20 cellular contexts compared by ENCODE assay signal in genomic region chr2:203975912-203976311, GRCh38. TPM values are rescaled to one million over a fixed set of nuclear protein-coding genes. Genes with fewer than 3 reads are reported as not detected.
DNase-seq lines count a peak whose midpoint lies in the region; ATAC-seq, FAIRE-seq and TF ChIP-seq lines count a peak whose summit lies in the region.
"Had no signal": no experiment of that assay in that cellular context is flagged by ENCODE, and none has a peak within 500 bp of the region (broad histone marks: within the 10 kb centered on the region; RNA-seq: fewer than 3 reads in every experiment).

No MANE protein-coding gene starts in this region.

- H4K20me1 ChIP-seq in H9 (ENCODE audit: control insufficient read depth, insufficient read depth, insufficient read length) = no peaks in the 10 kb centered on the region
- H4K20me1 ChIP-seq in H1 (replicated peaks in 1 of 2; ENCODE audit: control insufficient read depth in 1 of 2, insufficient read depth in 2 of 2, low read length in 2 of 2) = no peaks in the 10 kb centered on the region

- peak overlapping the region; percentile 32 for H2AFZ ChIP-seq in H9 (ENCODE audit: low read length)
- peak overlapping the region; percentile 62 for H2AFZ ChIP-seq in H1 (ENCODE audit: low read length)
- H2AFZ ChIP-seq in trophoblast cell (ENCODE audit: insufficient read depth, low read length, poor library complexity) = no peak overlapping the region
- H2AFZ ChIP-seq: GM23248 had no signal

- H3K27me3 ChIP-seq in H9 (ENCODE audit: insufficient read depth, low read length) (no peaks in the 10 kb centered on the region), H1 (replicated peaks in 1 of 4; ENCODE audit: control insufficient read depth in 3 of 4, extremely low read depth in 1 of 4, insufficient read depth in 3 of 4, low read length in 3 of 4) (no peaks in the 10 kb centered on the region), trophoblast cell (ENCODE audit: insufficient read depth, low read length) (no peaks in the 10 kb centered on the region)

- H3K9me3 ChIP-seq in H9 (ENCODE audit: control insufficient read depth, low read depth, low read length) (no peaks in the 10 kb centered on the region), H1 (ENCODE audit: insufficient read depth in 2 of 2, low read depth in 1 of 2, low read length in 1 of 2) (no peaks in the 10 kb centered on the region), trophoblast cell (ENCODE audit: insufficient read depth, low read depth, low read length) (no peaks in the 10 kb centered on the region)

- H2BK20ac ChIP-seq in H9 (ENCODE audit: low read depth, low read length, poor library complexity, severe bottlenecking) (no peak overlapping the region), H1 (ENCODE audit: low read length) (no peak overlapping the region)

- H4K8ac ChIP-seq in H9 (replicated peaks; ENCODE audit: insufficient read length, low read depth, low read length) (no peak overlapping the region), H1 (ENCODE audit: extremely low read depth, insufficient read depth, low read length) (no peak overlapping the region), trophoblast cell (ENCODE audit: low read depth, low read length) (no peak overlapping the region)

- H3K9ac ChIP-seq in H9 (ENCODE audit: extremely low read depth, insufficient read length, low read length) (no peak overlapping the region), H1 (replicated peaks in 1 of 4; ENCODE audit: extremely low read depth in 1 of 4, low read depth in 3 of 4, low read length in 3 of 4) (no peak overlapping the region), trophoblast cell (ENCODE audit: low read length) (no peak overlapping the region)
- H3K9ac ChIP-seq: GM23248 had no signal

- H3K4me3 ChIP-seq in H1 (ENCODE audit: extremely low read depth in 1 of 4, insufficient read depth in 2 of 4, low read depth in 3 of 4, low read length in 4 of 4) (no peak overlapping the region), trophoblast cell (ENCODE audit: low read depth, low read length) (no peak overlapping the region)
- H3K4me3 ChIP-seq: GM12878, GM23248 had no signal

- H3K27ac Mint-ChIP-seq in H9 = peak overlapping the region in 1 of 3 experiments; percentile 86; a peak in 3 of 7 replicates
- H3K27ac Mint-ChIP-seq in activated CD4-positive, alpha-beta T cell treated with anti-CD3 and anti-CD28 coated beads, Interleukin-2, amount 10 ng/mL, durations not matched to agents 7 days and 5 days = no peak overlapping the region
- H3K27ac Mint-ChIP-seq: CD4-positive, alpha-beta memory T cell had no signal

- FAIRE-seq in H1 (lab: Jason Lieb, UNC) = no peak
- FAIRE-seq: GM12878, GM19239, H54 had no signal

- H2BK120ac ChIP-seq in H9 (ENCODE audit: low read depth, low read length, poor library complexity, severe bottlenecking) = no peak overlapping the region
- H2BK120ac ChIP-seq in H1 (replicated peaks; ENCODE audit: low read depth, low read length) = no peak overlapping the region
- H2BK120ac ChIP-seq in trophoblast cell (ENCODE audit: insufficient read depth, low read length, poor library complexity) = no peak overlapping the region

- H3K56ac ChIP-seq in H9 (ENCODE audit: insufficient read length, low read depth, low read length) (no peak overlapping the region), H1 (replicated peaks; ENCODE audit: insufficient read length, low read depth, low read length) (no peak overlapping the region)

- CTCF ChIA-PET in H1 (lab: Charles Lee; ENCODE audit: partially characterized antibody) = interaction anchor here (0.6 to 1.5 kb wide), 3 partner anchors 8 to 754 kb away, joined by 3 to 5 read pairs (median 5); no protein-coding TSS in a partner anchor
- CTCF ChIA-PET in activated CD4-positive, alpha-beta T cell treated with anti-CD3 and anti-CD28 coated beads, Interleukin-2, amount 10 ng/mL, durations not matched to agents 7 days and 5 days (lab: Charles Lee) = interaction anchor here (0.6 to 1.5 kb wide), 7 partner anchors 11 to 47 kb away, joined by 3 to 5 read pairs (median 3); no protein-coding TSS in a partner anchor

- TF ChIP-seq CTCF in H9 (conservative IDR thresholded peaks at IDR 0.05) = no peak
- TF ChIP-seq CTCF in H1 (IDR thresholded peaks at IDR 0.05; ENCODE audit: control extremely low read depth in 1 of 3, insufficient read depth in 1 of 3, low read depth in 1 of 3, low read length in 3 of 3) = no peak

- ATAC-seq in activated CD4-positive, CD25-positive, alpha-beta regulatory T cell treated with anti-CD3 and anti-CD28 coated beads, Interleukin-2, amount 50 U/mL, for 24 hours = no peak
- ATAC-seq: GM12878 had no signal

- POLR2A ChIA-PET in H1 (lab: Charles Lee; ENCODE audit: partially characterized antibody) = interaction anchor here (1.1 kb wide), 1 partner anchor 24 kb away, joined by 3 read pairs; no protein-coding TSS in a partner anchor
- POLR2A ChIA-PET in activated CD4-positive, alpha-beta T cell treated with anti-CD3 and anti-CD28 coated beads, Interleukin-2, amount 10 ng/mL, durations not matched to agents 7 days and 5 days (lab: Charles Lee) = no interaction called here

- TF ChIP-seq RAD21 in H1 (IDR thresholded peaks at IDR 0.05 in 1 of 2, conservative IDR thresholded peaks at IDR 0.05 in 1 of 2; ENCODE audit: low read depth in 2 of 2, low read length in 2 of 2) = no peak

- H3K27me3 Mint-ChIP-seq in H9 (ENCODE audit: low read depth) = 0 out of 2 replicates have a peak, but pooled peaks cover 2% of the 10 kb centered on the region
- H3K27me3 Mint-ChIP-seq in activated CD4-positive, alpha-beta T cell treated with anti-CD3 and anti-CD28 coated beads, Interleukin-2, amount 10 ng/mL, durations not matched to agents 7 days and 5 days = peaks cover 4% of the 10 kb centered on the region
- H3K27me3 Mint-ChIP-seq: CD4-positive, alpha-beta memory T cell had no signal

- H3K4me2 ChIP-seq in H9 (ENCODE audit: insufficient read depth, insufficient read length, low read length) = no peak overlapping the region
- H3K4me2 ChIP-seq in H1 (ENCODE audit: insufficient read depth in 1 of 2, low read depth in 2 of 2, low read length in 2 of 2) = no peak overlapping the region; a peak in 1 of 4 replicates
- H3K4me2 ChIP-seq in trophoblast cell (ENCODE audit: low read length) = no peak overlapping the region

- H3K18ac ChIP-seq in H9 (ENCODE audit: insufficient read length, low read depth, low read length) (no peak overlapping the region), H1 (ENCODE audit: extremely low read depth, low read length) (no peak overlapping the region), trophoblast cell (ENCODE audit: low read length) (no peak overlapping the region)

- no peak overlapping the region for H3K14ac ChIP-seq in H9 (ENCODE audit: insufficient read depth, low read length)
- no peak overlapping the region for H3K14ac ChIP-seq in H1 (ENCODE audit: insufficient read length)
- H3K14ac ChIP-seq in trophoblast cell (ENCODE audit: low read length) = no peak overlapping the region

- no peaks in the 10 kb centered on the region for H3K36me3 Mint-ChIP-seq in H9 (ENCODE audit: insufficient read depth in 1 of 3, low read depth in 3 of 3)
- peaks cover 2% of the 10 kb centered on the region for H3K36me3 Mint-ChIP-seq in activated CD4-positive, alpha-beta T cell treated with anti-CD3 and anti-CD28 coated beads, Interleukin-2, amount 10 ng/mL, durations not matched to agents 7 days and 5 days (ENCODE audit: low read depth)
- H3K36me3 Mint-ChIP-seq: CD4-positive, alpha-beta memory T cell had no signal

- H3K23me2 ChIP-seq in H9 (ENCODE audit: insufficient read length, low read depth, low read length, poor library complexity, severe bottlenecking) (no peaks in the 10 kb centered on the region), H1 (ENCODE audit: low read depth, low read length) (no peaks in the 10 kb centered on the region)

- H3K79me1 ChIP-seq in H9 (ENCODE audit: insufficient read depth, low read depth, low read length, poor library complexity, severe bottlenecking) (no peaks in the 10 kb centered on the region), H1 (ENCODE audit: low read depth, low read length) (no peaks in the 10 kb centered on the region), trophoblast cell (ENCODE audit: low read length) (no peaks in the 10 kb centered on the region)

- no CpG with 5 or more reads among the region's 2 CpGs for WGBS in H9 (ENCODE audit: extremely low coverage, insufficient read length, low lambda C conversion rate)
- 51% methylated on average over 2 of the region's 2 CpGs; no CpG with 5 or more reads in 1 of the 2 experiments for WGBS in H1 (ENCODE audit: extremely low coverage in 1 of 2, insufficient coverage in 1 of 2, insufficient read length in 1 of 2, insufficient replicate concordance in 2 of 2, low coverage in 1 of 2, low lambda C conversion rate in 2 of 2, missing lambda C conversion rate in 1 of 2), 2 experiments
- no CpG with 5 or more reads among the region's 2 CpGs for WGBS in trophoblast cell (ENCODE audit: extremely low coverage, insufficient coverage, insufficient read length)

- H4K5ac ChIP-seq in H9 (ENCODE audit: insufficient read length, low read depth, low read length) (no peak overlapping the region), H1 (ENCODE audit: insufficient read length, low read depth, low read length) (no peak overlapping the region)

- H3K4ac ChIP-seq in H9 (ENCODE audit: low read depth, low read length) (no peak overlapping the region), H1 (replicated peaks; ENCODE audit: insufficient read length, low read depth, low read length) (no peak overlapping the region), trophoblast cell (ENCODE audit: low read depth, low read length) (no peak overlapping the region)

- H3K4me1 Mint-ChIP-seq in H9 = peaks cover 11 to 15% of the 10 kb centered on the region in 2 experiments
- peaks cover 7% of the 10 kb centered on the region for H3K4me1 Mint-ChIP-seq in activated CD4-positive, alpha-beta T cell treated with anti-CD3 and anti-CD28 coated beads, Interleukin-2, amount 10 ng/mL, durations not matched to agents 7 days and 5 days
- H3K4me1 Mint-ChIP-seq: CD4-positive, alpha-beta memory T cell had no signal

- TF ChIP-seq POLR2A in H1 (IDR thresholded peaks at IDR 0.05; ENCODE audit: control extremely low read depth in 1 of 2, low read depth in 2 of 2, low read length in 2 of 2) = no peak

- H3K79me2 ChIP-seq in H9 (ENCODE audit: insufficient read depth, low read length) (no peaks in the 10 kb centered on the region), H1 (ENCODE audit: control insufficient read depth in 1 of 2, insufficient read depth in 2 of 2, low read length in 2 of 2) (no peaks in the 10 kb centered on the region), trophoblast cell (ENCODE audit: control insufficient read depth, insufficient read depth, low read length, poor library complexity) (no peaks in the 10 kb centered on the region)

- H3T11ph ChIP-seq in H9 (ENCODE audit: low read length) = no peak overlapping the region

- H3K27ac ChIP-seq in H9 (ENCODE audit: insufficient read length, low read depth, low read length) (no peak overlapping the region), H1 (ENCODE audit: low read depth, low read length) (no peak overlapping the region), trophoblast cell (ENCODE audit: low read depth, low read length) (no peak overlapping the region)
- H3K27ac ChIP-seq: GM23248 had no signal

- H3K36me3 ChIP-seq in H1 (ENCODE audit: control insufficient read depth in 2 of 4, insufficient read depth in 4 of 4, low read length in 3 of 4) = no peaks in the 10 kb centered on the region
- H3K36me3 ChIP-seq in trophoblast cell (ENCODE audit: control insufficient read depth in 1 of 2, insufficient read depth in 2 of 2, low read length in 2 of 2) = no peaks in the 10 kb centered on the region

- no peaks in the 10 kb centered on the region for H3K9me3 Mint-ChIP-seq in H9
- peaks cover 9% of the 10 kb centered on the region for H3K9me3 Mint-ChIP-seq in activated CD4-positive, alpha-beta T cell treated with anti-CD3 and anti-CD28 coated beads, Interleukin-2, amount 10 ng/mL, durations not matched to agents 7 days and 5 days

- TF ChIP-seq EP300 in H1 (IDR thresholded peaks at IDR 0.05; ENCODE audit: borderline replicate concordance in 1 of 2, low read depth in 2 of 2, low read length in 2 of 2) = no peak

- H2AK5ac ChIP-seq in H9 (ENCODE audit: insufficient read length, low read length) = no peak overlapping the region
- H2AK5ac ChIP-seq in H1 (ENCODE audit: low read depth, low read length) = no peak overlapping the region
- no peak overlapping the region for H2AK5ac ChIP-seq in trophoblast cell (ENCODE audit: low read length)

- H2BK15ac ChIP-seq in H9 (ENCODE audit: low read depth, low read length) (no peak overlapping the region), H1 (ENCODE audit: low read length) (no peak overlapping the region)

- DNase-seq in H9 (no peak), H1 (ENCODE audit: low read depth in 1 of 2, low spot score in 2 of 2) (no peak), trophoblast cell (peak; percentile 40 to 79), OCI-M1 (lab: John Stamatoyannopoulos, UW) (no peak)
- DNase-seq in activated CD4-positive, alpha-beta T cell treated with anti-CD3 and anti-CD28 coated beads, Interleukin-2, amount 10 ng/mL, durations not matched to agents 7 days and 5 days = no peak
- DNase-seq: C1 segment of cervical spinal cord; Calu3; CD4-positive, alpha-beta memory T cell; COR-L47; EL; GDM1; GM23248; HCEC 1CT had no signal

- no peak overlapping the region for H3K4me3 Mint-ChIP-seq in H9
- H3K4me3 Mint-ChIP-seq in activated CD4-positive, alpha-beta T cell treated with anti-CD3 and anti-CD28 coated beads, Interleukin-2, amount 10 ng/mL, durations not matched to agents 7 days and 5 days = no peak overlapping the region
- H3K4me3 Mint-ChIP-seq: CD4-positive, alpha-beta memory T cell had no signal

- H2BK5ac ChIP-seq in H9 (ENCODE audit: insufficient read length, low read length) (no peak overlapping the region), H1 (ENCODE audit: low read depth, low read length) (no peak overlapping the region), trophoblast cell (ENCODE audit: low read depth, low read length, poor library complexity) (no peak overlapping the region)

- no peak overlapping the region for H2BK12ac ChIP-seq in H9 (ENCODE audit: insufficient read length, low read depth, low read length)
- H2BK12ac ChIP-seq in H1 (ENCODE audit: low read depth, low read length) = no peak overlapping the region
- H2BK12ac ChIP-seq in trophoblast cell (ENCODE audit: low read length) = no peak overlapping the region

- H4K91ac ChIP-seq in H9 (ENCODE audit: insufficient read length, low read depth, low read length) (no peak overlapping the region), H1 (replicated peaks; ENCODE audit: insufficient read length, low read length) (no peak overlapping the region), trophoblast cell (ENCODE audit: low read depth, low read length) (no peak overlapping the region)

- no peak overlapping the region for H4K12ac ChIP-seq in trophoblast cell (ENCODE audit: low read depth, low read length)

- no peak overlapping the region for H3K23ac ChIP-seq in H9 (ENCODE audit: insufficient read length, low read depth, low read length)
- no peak overlapping the region for H3K23ac ChIP-seq in H1 (ENCODE audit: insufficient read length)
- H3K23ac ChIP-seq in trophoblast cell (ENCODE audit: low read length) = no peak overlapping the region

- H3K4me1 ChIP-seq in H9 (ENCODE audit: insufficient read depth, low read length) = no peaks in the 10 kb centered on the region; the same call in 1 of the 2 replicates
- peaks cover 0 to 4% (median 0%) of the 10 kb centered on the region in 4 experiments; a peak in 1 of 7 replicates for H3K4me1 ChIP-seq in H1 (replicated peaks in 1 of 4; ENCODE audit: control insufficient read depth in 3 of 4, insufficient read depth in 4 of 4, low read length in 3 of 4)
- H3K4me1 ChIP-seq in trophoblast cell (ENCODE audit: control insufficient read depth in 1 of 2, insufficient read depth in 2 of 2, low read length in 2 of 2) = no peaks in the 10 kb centered on the region

RNA-seq across cellular contexts. Expression of gene ICOS, which starts 39.3 kb away (rescaled TPM):
- not detected in 2 replicates for total RNA-seq in H9 (2021)
- not detected in 2 replicates for total RNA-seq in H1 (2021; fragmentation: NEBNext Ultra II Directional; extraction: Animal tissue kit (Norgen Biotek cat#: 25700))
- polyA plus RNA-seq in H1 (2011; rRNA removed) = not detected in 2 replicates
- not detected for polyA plus RNA-seq in H1 (2011; cell fraction: cytosol; rRNA removed)
- not detected for polyA plus RNA-seq in H1 (2011; cell fraction: nucleus; rRNA removed)
- not detected in 4 replicates for polyA plus RNA-seq in H1 (2012, experiment 1 of 2)
- not detected for polyA plus RNA-seq in H1 (2012, experiment 2 of 2)
- polyA plus RNA-seq in H1 (2013, experiment 1 of 2) = not detected
- polyA plus RNA-seq in H1 (2013, experiment 2 of 2) = not detected
- polyA minus RNA-seq in H1 (2011; rRNA and poly(A)+ RNA removed) = not detected in 2 replicates
- polyA minus RNA-seq in H1 (2011; cell fraction: cytosol; rRNA and poly(A)+ RNA removed) = not detected
- polyA minus RNA-seq in H1 (2011; cell fraction: nucleus; rRNA and poly(A)+ RNA removed) = not detected
- polyA plus RNA-seq in trophoblast cell (2013) = 0.03 and 0.04 TPM in 2 replicates
- 10 to 100 TPM; 52.0 to 63.6 TPM for total RNA-seq in activated CD4-positive, alpha-beta T cell treated with anti-CD3 and anti-CD28 coated beads, Interleukin-2, amount 10 ng/mL, durations not matched to agents 7 days and 5 days
- total RNA-seq: A172, A673, Calu3, GM23248 had no signal
- polyA plus RNA-seq: BJ, GM23248 had no signal

Comparison
In these comparisons a context has a peak if more than half of its experiments do, and no peak if none do; other contexts are left out.
1. DNase-seq: peak in trophoblast cell (2 of 2); none in H9 (single experiment), H1 (0 of 2), activated CD4-positive, alpha-beta T cell treated with anti-CD3 and anti-CD28 coated beads, Interleukin-2, amount 10 ng/mL, durations not matched to agents 7 days and 5 days (single experiment) and OCI-M1 (single experiment).
2. RNA of gene ICOS, which starts 39.3 kb away (total RNA-seq): 52.0 to 63.6 TPM in activated CD4-positive, alpha-beta T cell treated with anti-CD3 and anti-CD28 coated beads, Interleukin-2, amount 10 ng/mL, durations not matched to agents 7 days and 5 days; not detected in H9 and not detected in H1; every median in the first group is over 10 times any median in the second.